1 cellular context compared by ENCODE assay signal in genomic region chr2:96856776-96857673, GRCh38.
TF ChIP-seq lines count a peak whose summit lies in the region.

No MANE protein-coding gene starts in this region.

TF ChIP-seq in HepG2, 621 proteins besides CTCF, POLR2A, EP300 and RAD21 (continued from another document and continues in another):
- no peak for TF ChIP-seq ZNF670 (CRISPR knock-in tag; IDR thresholded peaks at IDR 0.05; ENCODE audit: borderline replicate concordance)
- no peak for TF ChIP-seq ZNF251 (CRISPR knock-in tag; IDR thresholded peaks at IDR 0.05)
- TF ChIP-seq SP140L (CRISPR knock-in tag; IDR thresholded peaks at IDR 0.05; ENCODE audit: borderline replicate concordance): no peak
- TF ChIP-seq GPBP1L1 (CRISPR knock-in tag; IDR thresholded peaks at IDR 0.05): no peak
- TF ChIP-seq ZNF746 (CRISPR knock-in tag; IDR thresholded peaks at IDR 0.05): no peak
- TF ChIP-seq ZNF343 (CRISPR knock-in tag; IDR thresholded peaks at IDR 0.05): no peak; the same call in 1 of the 2 replicates
- no peak for TF ChIP-seq RNF219 (CRISPR knock-in tag; IDR thresholded peaks at IDR 0.05)
- TF ChIP-seq NCOA2 (CRISPR knock-in tag; IDR thresholded peaks at IDR 0.05): no peak
- no peak for TF ChIP-seq GPN1 (CRISPR knock-in tag; IDR thresholded peaks at IDR 0.05; ENCODE audit: borderline replicate concordance)
- no peak for TF ChIP-seq ZNF792 (CRISPR knock-in tag; IDR thresholded peaks at IDR 0.05)
- TF ChIP-seq JUND (CRISPR knock-in tag; IDR thresholded peaks at IDR 0.05): no peak
- no peak for TF ChIP-seq RFXAP (CRISPR knock-in tag; IDR thresholded peaks at IDR 0.05; ENCODE audit: borderline replicate concordance)
- no peak for TF ChIP-seq NFYC (CRISPR knock-in tag; IDR thresholded peaks at IDR 0.05)
- TF ChIP-seq BRCA1 (CRISPR knock-in tag; IDR thresholded peaks at IDR 0.05): no peak
- no peak for TF ChIP-seq PLRG1 (conservative IDR thresholded peaks at IDR 0.05)
- no peak for TF ChIP-seq ZNF549 (CRISPR knock-in tag; IDR thresholded peaks at IDR 0.05)
- TF ChIP-seq FUBP1 (CRISPR knock-in tag; IDR thresholded peaks at IDR 0.05; ENCODE audit: borderline replicate concordance): no peak
- peak; percentile 27; the same call in 1 of the 2 replicates for TF ChIP-seq SAP130 (CRISPR knock-in tag; IDR thresholded peaks at IDR 0.05; ENCODE audit: low read depth)
- no peak for TF ChIP-seq FOXK2 (IDR thresholded peaks at IDR 0.05)
- TF ChIP-seq REST (IDR thresholded peaks at IDR 0.05; ENCODE audit: borderline replicate concordance in 1 of 2, low read depth in 1 of 2, low read length in 2 of 2): no peak
- TF ChIP-seq HDAC6 (IDR thresholded peaks at IDR 0.05; ENCODE audit: low read depth, low read length): no peak
- TF ChIP-seq NPAS2 (CRISPR knock-in tag; IDR thresholded peaks at IDR 0.05; ENCODE audit: borderline replicate concordance): no peak
- no peak for TF ChIP-seq ZC3H13 (CRISPR knock-in tag; IDR thresholded peaks at IDR 0.05)
- no peak for TF ChIP-seq ZNF256 (CRISPR knock-in tag; conservative IDR thresholded peaks at IDR 0.05)
- no peak; the same call in 1 of the 2 replicates for TF ChIP-seq HIC2 (CRISPR knock-in tag; IDR thresholded peaks at IDR 0.05; ENCODE audit: low read depth)
- no peak for TF ChIP-seq CBX1 (IDR thresholded peaks at IDR 0.05; ENCODE audit: low read depth)
- no peak for TF ChIP-seq MAZ (IDR thresholded peaks at IDR 0.05; ENCODE audit: borderline replicate concordance, low read depth, low read length)
- no peak for TF ChIP-seq MAZ (CRISPR knock-in tag; IDR thresholded peaks at IDR 0.05; ENCODE audit: low read depth)
- TF ChIP-seq RORA (CRISPR knock-in tag; IDR thresholded peaks at IDR 0.05): no peak
- no peak for TF ChIP-seq ATF3 (CRISPR knock-in tag; IDR thresholded peaks at IDR 0.05)
- no peak for TF ChIP-seq CCDC6 (CRISPR knock-in tag; IDR thresholded peaks at IDR 0.05)
- TF ChIP-seq TEAD2 (CRISPR knock-in tag; IDR thresholded peaks at IDR 0.05): no peak
- TF ChIP-seq ZBTB49 (CRISPR knock-in tag; IDR thresholded peaks at IDR 0.05; ENCODE audit: borderline replicate concordance): no peak
- no peak for TF ChIP-seq PAWR (CRISPR knock-in tag; IDR thresholded peaks at IDR 0.05; ENCODE audit: borderline replicate concordance)
- no peak for TF ChIP-seq ZFP62 (CRISPR knock-in tag; IDR thresholded peaks at IDR 0.05)
- no peak for TF ChIP-seq FOXM1 (CRISPR knock-in tag; IDR thresholded peaks at IDR 0.05)
- no peak for TF ChIP-seq ZNF30 (CRISPR knock-in tag; IDR thresholded peaks at IDR 0.05)
- TF ChIP-seq YEATS2 (CRISPR knock-in tag; IDR thresholded peaks at IDR 0.05; ENCODE audit: borderline replicate concordance): no peak
- no peak for TF ChIP-seq UBTF (CRISPR knock-in tag; IDR thresholded peaks at IDR 0.05)
- 0 out of 2 replicates have a peak, but pooled peaks have one; percentile 9 for TF ChIP-seq ZSCAN22 (CRISPR knock-in tag; IDR thresholded peaks at IDR 0.05)
- no peak for TF ChIP-seq ATF6 (CRISPR knock-in tag; conservative IDR thresholded peaks at IDR 0.05)
- TF ChIP-seq PCBP1 (IDR thresholded peaks at IDR 0.05; ENCODE audit: borderline replicate concordance, low read depth, low read length): no peak
- TF ChIP-seq NFIC (IDR thresholded peaks at IDR 0.05; ENCODE audit: low read length): no peak
- no peak for TF ChIP-seq ZNF546 (CRISPR knock-in tag; conservative IDR thresholded peaks at IDR 0.05)
- TF ChIP-seq SOX5 (CRISPR knock-in tag; IDR thresholded peaks at IDR 0.05; ENCODE audit: borderline replicate concordance): no peak
- TF ChIP-seq IRX3 (CRISPR knock-in tag; IDR thresholded peaks at IDR 0.05; ENCODE audit: borderline replicate concordance, low read depth): no peak
- no peak for TF ChIP-seq HOXA7 (CRISPR knock-in tag; IDR thresholded peaks at IDR 0.05)
- no peak for TF ChIP-seq ZNF709 (CRISPR knock-in tag; IDR thresholded peaks at IDR 0.05)
- no peak for TF ChIP-seq DNMT1 (CRISPR knock-in tag; IDR thresholded peaks at IDR 0.05)
- TF ChIP-seq ZNF720 (CRISPR knock-in tag; IDR thresholded peaks at IDR 0.05): no peak
- TF ChIP-seq ZNF749 (CRISPR knock-in tag; IDR thresholded peaks at IDR 0.05; ENCODE audit: borderline replicate concordance): no peak
- no peak for TF ChIP-seq SRSF4 (IDR thresholded peaks at IDR 0.05; ENCODE audit: low read depth, low read length, poor library complexity, severe bottlenecking)
- TF ChIP-seq TBX2 (CRISPR knock-in tag; IDR thresholded peaks at IDR 0.05; ENCODE audit: borderline replicate concordance): no peak
- TF ChIP-seq ZNF180 (CRISPR knock-in tag; IDR thresholded peaks at IDR 0.05; ENCODE audit: borderline replicate concordance, low read depth): no peak
